Comparison of ENCODE assay signal across 8 cellular contexts in the genomic region with DNA sequence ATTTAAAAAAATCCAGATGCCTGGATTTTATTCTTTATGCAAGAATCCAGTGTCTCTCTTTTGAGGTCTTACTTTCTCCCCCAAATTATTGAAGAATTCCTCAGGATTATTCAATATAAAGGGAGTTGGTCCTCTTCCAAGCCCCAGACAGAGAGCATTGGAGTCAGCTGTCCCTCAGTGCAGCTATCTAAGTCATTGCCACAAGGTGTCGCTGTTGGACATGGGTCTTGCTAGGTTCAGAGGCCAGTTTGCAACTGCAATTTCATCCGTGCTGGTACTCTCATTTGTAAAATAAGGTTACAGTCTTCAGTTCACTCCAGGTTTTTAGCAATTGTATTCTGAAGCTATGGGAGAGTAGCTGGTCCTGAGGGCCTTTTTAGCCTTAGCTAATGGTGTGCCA. TPM values are rescaled to one million over a fixed set of nuclear protein-coding genes. Genes with fewer than 3 reads are reported as not detected.
DNase-seq lines count a peak whose midpoint lies in the region; ATAC-seq and TF ChIP-seq lines count a peak whose summit lies in the region.

No MANE protein-coding gene starts in this region.

- H3K27me3 ChIP-seq in Caco-2 (replicated peaks; ENCODE audit: control insufficient read depth, insufficient read depth, low read length) (no peaks in the 10 kb centered on the region), MM.1S (replicated peaks; ENCODE audit: insufficient read depth, low read length) (no peaks in the 10 kb centered on the region)

- TF ChIP-seq CTCF in Caco-2 (IDR thresholded peaks at IDR 0.05; ENCODE audit: insufficient read depth in 1 of 2, low read depth in 1 of 2, low read length in 1 of 2, severe bottlenecking in 1 of 2, unreplicated experiment in 1 of 2) (peak; percentile 75 to 77), MM.1S (IDR thresholded peaks at IDR 0.05; ENCODE audit: low read length) (peak; percentile 81), fibroblast of pulmonary artery (IDR thresholded peaks at IDR 0.05; ENCODE audit: low read length, missing control alignments) (peak; percentile 74)

- no peaks in the 10 kb centered on the region for H3K79me2 ChIP-seq in MM.1S (ENCODE audit: low read length)

- H3F3A ChIP-seq in MM.1S (ENCODE audit: insufficient read depth, low read length) = peaks cover 3% of the 10 kb centered on the region; the same call in 1 of the 2 replicates

- no peaks in the 10 kb centered on the region for H3K9me2 ChIP-seq in MM.1S (replicated peaks; ENCODE audit: insufficient read depth, low read length)

- no peak overlapping the region for H2AFZ ChIP-seq in MM.1S (ENCODE audit: low read length)

- intact Hi-C loops in Caco-2 (cut with micrococcal nuclease; ENCODE audit: unreplicated experiment) = no loop called here

- CTCF ChIA-PET in Caco-2 (lab: Charles Lee) = interaction anchor here (0.6 to 1.7 kb wide), 8 partner anchors 8 to 357 kb away, joined by 3 to 12 read pairs (median 3); no protein-coding TSS in a partner anchor

- H3K4me3 ChIP-seq in Caco-2 (ENCODE audit: low read depth, low read length) (no peak overlapping the region), MM.1S (ENCODE audit: low read length) (no peak overlapping the region), fibroblast of pulmonary artery (replicated peaks; ENCODE audit: low read depth, low read length) (no peak overlapping the region)

- DNase-seq in Caco-2 (peak; percentile 65 to 73), MM.1S (peak; percentile 76), fibroblast of pulmonary artery (ENCODE audit: low read depth) (peak; percentile 81), pulmonary artery endothelial cell (ENCODE audit: low read depth, low spot score) (peak; percentile 26), cerebellum (ENCODE audit: low spot score) (no peak)
- peak; percentile 17 for DNase-seq in T-helper 2 cell treated with Interferon-gamma antibody and Interleukin-4, amounts not matched to agents 5 μg/mL and 100 μg/mL, for 36 hours (ENCODE audit: low spot score)

- no peak overlapping the region for H3K27ac Mint-ChIP-seq in Caco-2 (ENCODE audit: unreplicated experiment)
- no peak overlapping the region for H3K27ac Mint-ChIP-seq in T-helper 2 cell treated with Interferon-gamma antibody and Interleukin-4, amounts not matched to agents 5 μg/mL and 100 μg/mL, for 36 hours

- no peaks in the 10 kb centered on the region for H4K20me1 ChIP-seq in MM.1S (ENCODE audit: insufficient read depth, low read length)

- ATAC-seq in GM19035 (IDR thresholded peaks at IDR 0.05; ENCODE audit: unreplicated experiment) (peak; percentile 60), HG03439 (IDR thresholded peaks at IDR 0.05; ENCODE audit: unreplicated experiment) (no peak)

- no peaks in the 10 kb centered on the region for H3K36me3 Mint-ChIP-seq in Caco-2 (ENCODE audit: insufficient read depth, unreplicated experiment)
- H3K36me3 Mint-ChIP-seq in T-helper 2 cell treated with Interferon-gamma antibody and Interleukin-4, amounts not matched to agents 5 μg/mL and 100 μg/mL, for 36 hours (ENCODE audit: low read depth) = no peaks in the 10 kb centered on the region

- POLR2A ChIA-PET in Caco-2 (lab: Charles Lee) = interaction anchor here (1.0 kb wide), 1 partner anchor 28 kb away, joined by 5 read pairs; a partner anchor contains a TSS

- BruUV-seq in Caco-2 (replicated peaks; lab: Mats Ljungman, UMichigan) = no TSS peak

- no peaks in the 10 kb centered on the region for H3K4me1 Mint-ChIP-seq in Caco-2 (ENCODE audit: low read depth, unreplicated experiment)
- H3K4me1 Mint-ChIP-seq in T-helper 2 cell treated with Interferon-gamma antibody and Interleukin-4, amounts not matched to agents 5 μg/mL and 100 μg/mL, for 36 hours (ENCODE audit: low read depth) = peaks cover 6% of the 10 kb centered on the region

- peaks cover 4% of the 10 kb centered on the region for H3K27me3 Mint-ChIP-seq in Caco-2 (ENCODE audit: insufficient read depth, unreplicated experiment)
- peaks cover 37% of the 10 kb centered on the region for H3K27me3 Mint-ChIP-seq in T-helper 2 cell treated with Interferon-gamma antibody and Interleukin-4, amounts not matched to agents 5 μg/mL and 100 μg/mL, for 36 hours (ENCODE audit: low read depth)

- H3K27ac ChIP-seq in MM.1S (ENCODE audit: low read length) = no peak overlapping the region

- H3K9ac ChIP-seq in MM.1S (ENCODE audit: low read length) = no peak overlapping the region

- no peak overlapping the region for H3K4me2 ChIP-seq in MM.1S (ENCODE audit: low read depth, low read length)

- H3K9me3 ChIP-seq in Caco-2 (no peaks in the 10 kb centered on the region), MM.1S (replicated peaks; ENCODE audit: insufficient read depth, low read length) (no peaks in the 10 kb centered on the region)

- H3K4me1 ChIP-seq in Caco-2 (no peaks in the 10 kb centered on the region), MM.1S (ENCODE audit: low read length) (peaks cover 17% of the 10 kb centered on the region)

- H3K4me3 Mint-ChIP-seq in Caco-2 (ENCODE audit: unreplicated experiment) = no peak overlapping the region
- H3K4me3 Mint-ChIP-seq in T-helper 2 cell treated with Interferon-gamma antibody and Interleukin-4, amounts not matched to agents 5 μg/mL and 100 μg/mL, for 36 hours = no peak overlapping the region

- no peaks in the 10 kb centered on the region for H3K9me3 Mint-ChIP-seq in Caco-2 (ENCODE audit: unreplicated experiment)
- H3K9me3 Mint-ChIP-seq in T-helper 2 cell treated with Interferon-gamma antibody and Interleukin-4, amounts not matched to agents 5 μg/mL and 100 μg/mL, for 36 hours = peaks cover 25% of the 10 kb centered on the region

- H3K36me3 ChIP-seq in Caco-2 (ENCODE audit: control insufficient read depth, insufficient read depth, low read length) = no peaks in the 10 kb centered on the region
- no peaks in the 10 kb centered on the region for H3K36me3 ChIP-seq in MM.1S (replicated peaks; ENCODE audit: insufficient read depth, low read length)

RNA-seq across cellular contexts. Expression of a gene that starts 27.8 kb away (rescaled TPM):
- total RNA-seq in Caco-2 (2022) (13.8 and 16.1 TPM in 2 replicates), pulmonary artery endothelial cell (642 and 861 TPM in 2 replicates), cerebellum (8.5 TPM)

Comparison
In these comparisons a context has a peak if more than half of its experiments do, and no peak if none do; other contexts are left out.
1. RNA of a gene that starts 27.8 kb away (total RNA-seq): 642 to 861 TPM in pulmonary artery endothelial cell; 13.8 to 16.1 TPM in Caco-2 and 8.5 TPM in cerebellum (single experiment); every median in the first group is over 10 times any median in the second.
2. Peak in every context shown above with its lines, with median percentiles within 50 percentile points of each other: CTCF ChIP-seq.